Comparison of ENCODE assay signal across 15 cellular contexts in genomic region chr19:45391871-45392665, GRCh38. TPM values are rescaled to one million over a fixed set of nuclear protein-coding genes. Genes with fewer than 3 reads are reported as not detected.
"Had no signal": no experiment of that assay in that cellular context is flagged by ENCODE, and none has a peak within 500 bp of the region (broad histone marks: within the 10 kb centered on the region; RNA-seq: fewer than 3 reads in every experiment).

No MANE protein-coding gene starts in this region.

- H3K4me1 Mint-ChIP-seq: nephron progenitor cell had no signal

- H3K4me3 Mint-ChIP-seq: activated B cell treated with CpG ODN at 0.5 μM for 24 hours; activated naive CD4-positive, alpha-beta T cell treated with anti-CD3 and anti-CD28 coated beads, Interleukin-2, amount 10 ng/mL, durations not matched to agents 7 days and 5 days; nephron progenitor cell; stimulated activated naive CD8-positive, alpha-beta T cell treated with anti-CD3 and anti-CD28 coated beads, Interleukin-15, Interleukin-2, amounts not matched to agents 100 ng/mL and 50 ng/mL, for 24 hours had no signal

- H3K9me3 Mint-ChIP-seq: activated B cell treated with CpG ODN at 0.5 μM for 24 hours; activated naive CD4-positive, alpha-beta T cell treated with anti-CD3 and anti-CD28 coated beads, Interleukin-2, amount 10 ng/mL, durations not matched to agents 7 days and 5 days; activated T-helper 2 cell treated with anti-CD3 and anti-CD28 coated beads, Interferon-gamma antibody, Interleukin-2, Interleukin-4, amounts not matched to agents 10 μg/mL and 5 μg/mL and 100 μg/mL, durations not matched to agents 14 hours and 24 hours and 36 hours; nephron progenitor cell; stimulated activated naive CD8-positive, alpha-beta T cell treated with anti-CD3 and anti-CD28 coated beads, Interleukin-15, Interleukin-2, amounts not matched to agents 100 ng/mL and 50 ng/mL, for 24 hours had no signal

- H3K27ac ChIP-seq: coronary artery, ovary had no signal

- DNase-seq: activated B cell treated with CpG ODN at 0.5 μM for 24 hours; activated CD4-positive, alpha-beta T cell treated with anti-CD3 and anti-CD28 coated beads, Interleukin-2, amount 50 U/mL, for 1 hour; activated naive CD4-positive, alpha-beta T cell treated with anti-CD3 and anti-CD28 coated beads, Interleukin-2, amount 10 ng/mL, durations not matched to agents 7 days and 5 days; central memory CD4-positive, alpha-beta T cell; effector CD4-positive, alpha-beta T cell; islet precursor cell; nephron progenitor cell; ovary; stimulated activated CD4-positive, alpha-beta T cell treated with anti-CD3 and anti-CD28 coated beads, Interleukin-4, amount 100 ng/mL, for 1 hour; stimulated activated CD8-positive, alpha-beta memory T cell treated with anti-CD3 and anti-CD28 coated beads, Interleukin-4, amount 100 ng/mL, for 48 hours had no signal

- H3K9me3 ChIP-seq: ovary had no signal

- H3K36me3 ChIP-seq: ovary had no signal

- H3K4me3 ChIP-seq: coronary artery, ovary had no signal

- FAIRE-seq: frontal cortex had no signal

- H3K27me3 ChIP-seq: ovary had no signal

- H3K27ac Mint-ChIP-seq: activated B cell treated with CpG ODN at 0.5 μM for 24 hours; activated naive CD4-positive, alpha-beta T cell treated with anti-CD3 and anti-CD28 coated beads, Interleukin-2, amount 10 ng/mL, durations not matched to agents 7 days and 5 days; activated T-helper 2 cell treated with anti-CD3 and anti-CD28 coated beads, Interferon-gamma antibody, Interleukin-2, Interleukin-4, amounts not matched to agents 10 μg/mL and 5 μg/mL and 100 μg/mL, durations not matched to agents 14 hours and 24 hours and 36 hours; nephron progenitor cell; stimulated activated naive CD8-positive, alpha-beta T cell treated with anti-CD3 and anti-CD28 coated beads, Interleukin-15, Interleukin-2, amounts not matched to agents 100 ng/mL and 50 ng/mL, for 24 hours had no signal

RNA-seq across cellular contexts. Expression of gene KLC3, which starts 51.5 kb away (rescaled TPM):
- total RNA-seq: activated B cell treated with CpG ODN at 0.5 μM for 24 hours; activated T-helper 2 cell treated with anti-CD3 and anti-CD28 coated beads, Interferon-gamma antibody, Interleukin-2, Interleukin-4, amounts not matched to agents 10 μg/mL and 5 μg/mL and 100 μg/mL, durations not matched to agents 14 hours and 24 hours and 36 hours; left lobe of liver had no signal
